13 cellular contexts compared by ENCODE assay signal in the genomic region with DNA sequence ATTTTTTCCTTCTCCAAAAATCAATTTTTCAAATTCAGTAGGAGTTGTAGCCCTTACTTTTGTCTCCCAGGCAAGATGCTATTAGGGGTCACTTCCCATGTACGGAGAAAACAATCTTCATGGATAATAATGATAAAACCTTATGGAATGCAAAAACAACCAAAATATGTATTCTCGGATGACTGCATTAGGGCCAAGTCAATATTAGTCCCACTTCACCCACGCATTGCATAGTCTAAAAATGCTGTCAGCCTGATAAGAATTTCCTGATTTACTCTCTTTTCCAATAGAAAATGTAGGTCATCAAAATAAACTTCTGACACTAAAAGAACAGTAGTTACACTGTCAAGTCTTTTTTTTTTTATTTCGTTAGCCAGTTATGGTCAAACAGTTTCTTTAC. TPM values are rescaled to one million over a fixed set of nuclear protein-coding genes. Genes with fewer than 3 reads are reported as not detected.
DNase-seq lines count a peak whose midpoint lies in the region; ATAC-seq and TF ChIP-seq lines count a peak whose summit lies in the region.
"Had no signal": no experiment of that assay in that cellular context is flagged by ENCODE, and none has a peak within 500 bp of the region (broad histone marks: within the 10 kb centered on the region; RNA-seq: fewer than 3 reads in every experiment).

No MANE protein-coding gene starts in this region.

- peak in 1 of 2 donors; percentile 28 for TF ChIP-seq EP300 in tibial nerve (IDR thresholded peaks at IDR 0.05)

- no peaks in the 10 kb centered on the region for H3K36me3 Mint-ChIP-seq in Caco-2 (ENCODE audit: insufficient read depth, unreplicated experiment)
- H3K36me3 Mint-ChIP-seq: activated CD8-positive, alpha-beta memory T cell treated with anti-CD3 and anti-CD28 coated beads, Interleukin-2, amount 10 ng/mL, durations not matched to agents 7 days and 5 days had no signal

- TF ChIP-seq POLR2A in tibial nerve (IDR thresholded peaks at IDR 0.05): no peak

- in situ Hi-C loops in mammary epithelial cell (cut with MboI; ENCODE audit: low sequenced_read_pairs in 2 of 2): no loop called here

- WGBS in mammary epithelial cell (ENCODE audit: low coverage, missing lambda C conversion rate): 1% methylated on average over 4 of the region's 4 CpGs
- WGBS in tibial nerve, 2 donors: 17% methylated on average over 4 of the region's 4 CpGs

- H3K27ac Mint-ChIP-seq in Caco-2 (ENCODE audit: unreplicated experiment): no peak overlapping the region
- H3K27ac Mint-ChIP-seq: activated CD8-positive, alpha-beta memory T cell treated with anti-CD3 and anti-CD28 coated beads, Interleukin-2, amount 10 ng/mL, durations not matched to agents 7 days and 5 days had no signal

- H3K4me3 Mint-ChIP-seq in Caco-2 (ENCODE audit: unreplicated experiment): no peak overlapping the region
- H3K4me3 Mint-ChIP-seq: activated CD8-positive, alpha-beta memory T cell treated with anti-CD3 and anti-CD28 coated beads, Interleukin-2, amount 10 ng/mL, durations not matched to agents 7 days and 5 days had no signal

- CTCF ChIA-PET in mammary epithelial cell (lab: Charles Lee; ENCODE audit: low non-redundant PET): interaction anchor here (0.5 kb wide), 1 partner anchor 1475 kb away, joined by 3 read pairs; no protein-coding TSS in a partner anchor
- CTCF ChIA-PET in Caco-2 (lab: Charles Lee): no interaction called here

- no peaks in the 10 kb centered on the region for H3K27me3 Mint-ChIP-seq in Caco-2 (ENCODE audit: insufficient read depth, unreplicated experiment)

- H3K27ac ChIP-seq in mammary epithelial cell (ENCODE audit: insufficient read depth, low read depth, low read length) (peak overlapping the region; percentile 21), tibial nerve (peak overlapping the region; percentile 26 to 98 (median 94))

- no peak overlapping the region for H2AFZ ChIP-seq in mammary epithelial cell (ENCODE audit: low read depth, low read length)

- DNase-seq in HS-5 (ENCODE audit: low read depth) (peak; percentile 93), mammary epithelial cell (peak; percentile 77), kidney glomerular epithelial cell (lab: John Stamatoyannopoulos, UW) (peak; percentile 69), tibial nerve (ENCODE audit: low spot score in 2 of 2) (no peak), Caco-2 (no peak), ecto neural progenitor cell (ENCODE audit: low spot score) (no peak)
- no peak for DNase-seq in activated CD8-positive, alpha-beta memory T cell treated with anti-CD3 and anti-CD28 coated beads, Interleukin-2, amount 50 U/mL, for 4 hours
- DNase-seq: activated CD8-positive, alpha-beta memory T cell treated with anti-CD3 and anti-CD28 coated beads, Interleukin-2, amount 10 ng/mL, durations not matched to agents 7 days and 5 days; DMS53; left cardiac atrium; NCI-H1092 treated with DMSO at 0.1 percent for 48 hours; T-helper 2 cell had no signal

- peak overlapping the region; percentile 93 for H3K4me2 ChIP-seq in mammary epithelial cell (ENCODE audit: insufficient read depth, low read depth, low read length)

- POLR2A ChIA-PET in Caco-2 (lab: Charles Lee): no interaction called here

- no TSS peak for BruUV-seq in mammary epithelial cell (replicated peaks; lab: Mats Ljungman, UMichigan)
- no TSS peak for BruUV-seq in Caco-2 (replicated peaks; lab: Mats Ljungman, UMichigan)

- dilution Hi-C loops in mammary epithelial cell (cut with HindIII; ENCODE audit: low sequenced_read_pairs): no loop called here

- intact Hi-C loops in mammary epithelial cell (cut with micrococcal nuclease): loop anchor here (10.0 kb wide), 1 partner anchor 1147 kb away; no protein-coding TSS in a partner anchor
- intact Hi-C loops in Caco-2 (cut with micrococcal nuclease; ENCODE audit: unreplicated experiment): no loop called here

- H4K20me1 ChIP-seq in mammary epithelial cell (ENCODE audit: insufficient read depth, low read length): no peaks in the 10 kb centered on the region

- H3K9me3 ChIP-seq in mammary epithelial cell (replicated peaks; ENCODE audit: insufficient read depth, low read length) (no peaks in the 10 kb centered on the region), tibial nerve (no peaks in the 10 kb centered on the region), Caco-2 (no peaks in the 10 kb centered on the region)

- peaks cover 8% of the 10 kb centered on the region for H3K4me1 Mint-ChIP-seq in Caco-2 (ENCODE audit: low read depth, unreplicated experiment)

- H3K9me3 Mint-ChIP-seq in Caco-2 (ENCODE audit: unreplicated experiment): no peaks in the 10 kb centered on the region

- ATAC-seq in HG03378 (IDR thresholded peaks at IDR 0.05; ENCODE audit: unreplicated experiment): no peak
- ATAC-seq: activated CD8-positive, alpha-beta memory T cell treated with anti-CD3 and anti-CD28 coated beads, Interleukin-2, amount 10 ng/mL, durations not matched to agents 7 days and 5 days had no signal

- peaks cover 16% of the 10 kb centered on the region for H3K79me2 ChIP-seq in mammary epithelial cell (ENCODE audit: insufficient read depth, low read length)

- TF ChIP-seq CTCF in mammary epithelial cell (conservative IDR thresholded peaks at IDR 0.05 in 1 of 2, IDR thresholded peaks at IDR 0.05 in 1 of 2; ENCODE audit: extremely low read depth in 1 of 2, insufficient read depth in 1 of 2, low read depth in 1 of 2, low read length in 2 of 2) (no peak), tibial nerve (IDR thresholded peaks at IDR 0.05) (no peak), Caco-2 (IDR thresholded peaks at IDR 0.05; ENCODE audit: insufficient read depth in 1 of 2, low read depth in 1 of 2, low read length in 1 of 2, severe bottlenecking in 1 of 2, unreplicated experiment in 1 of 2) (no peak)

- no peaks in the 10 kb centered on the region for H3K36me3 ChIP-seq in mammary epithelial cell (ENCODE audit: insufficient read depth, low read length)
- no peaks in the 10 kb centered on the region for H3K36me3 ChIP-seq in tibial nerve
- H3K36me3 ChIP-seq in Caco-2 (ENCODE audit: control insufficient read depth, insufficient read depth, low read length): no peaks in the 10 kb centered on the region

- H3K4me3 ChIP-seq in mammary epithelial cell (replicated peaks in 1 of 3; ENCODE audit: insufficient read depth in 1 of 3, low read depth in 2 of 3, low read length in 3 of 3): peak overlapping the region in 2 of 3 experiments; percentile 6 to 39
- H3K4me3 ChIP-seq in tibial nerve: peak overlapping the region in 1 of 4 donors; percentile 69
- H3K4me3 ChIP-seq in Caco-2 (ENCODE audit: low read depth, low read length): no peak overlapping the region

- no peak overlapping the region for H3K9ac ChIP-seq in mammary epithelial cell (ENCODE audit: insufficient read depth, low read length)

- peaks cover 32% of the 10 kb centered on the region for H3K4me1 ChIP-seq in mammary epithelial cell (ENCODE audit: insufficient read depth, low read length)
- peaks cover 0 to 48% (median 6%) of the 10 kb centered on the region in 4 donors for H3K4me1 ChIP-seq in tibial nerve
- H3K4me1 ChIP-seq in Caco-2: peaks cover 5% of the 10 kb centered on the region; the same call in 1 of the 2 replicates

- no peaks in the 10 kb centered on the region for H3K27me3 ChIP-seq in mammary epithelial cell (ENCODE audit: insufficient read depth, low read length)
- H3K27me3 ChIP-seq in tibial nerve: no peaks in the 10 kb centered on the region
- H3K27me3 ChIP-seq in Caco-2 (replicated peaks; ENCODE audit: control insufficient read depth, insufficient read depth, low read length): no peaks in the 10 kb centered on the region; the same call in 1 of the 2 replicates

RNA-seq across cellular contexts. Expression of gene VGLL3, which starts 2.7 kb away (rescaled TPM):
- total RNA-seq in mammary epithelial cell (10 to 100 TPM; 27.9 to 33.2 TPM), tibial nerve (10 to 100 TPM; 54.3 to 81.5 (median 61.2) TPM), Caco-2 (2022) (8.2 and 10.4 TPM in 2 replicates)
- 11.1 TPM for polyA plus RNA-seq in mammary epithelial cell
- 11.8 TPM for polyA minus RNA-seq in mammary epithelial cell
- total RNA-seq: activated CD8-positive, alpha-beta memory T cell treated with anti-CD3 and anti-CD28 coated beads, Interleukin-2, amount 10 ng/mL, durations not matched to agents 7 days and 5 days had no signal

Comparison
In these comparisons a context has a peak if more than half of its experiments do, and no peak if none do; other contexts are left out.
1. DNase-seq: peak in HS-5 (single experiment), mammary epithelial cell (single experiment) and kidney glomerular epithelial cell (single experiment); none in tibial nerve (0 of 2), Caco-2 (0 of 2), activated CD8-positive, alpha-beta memory T cell treated with anti-CD3 and anti-CD28 coated beads, Interleukin-2, amount 50 U/mL, for 4 hours (single experiment) and ecto neural progenitor cell (single experiment).